ENCODE assay signal across 27 cellular contexts in genomic region chr2:238065447-238065846, GRCh38. TPM values are rescaled to one million over a fixed set of nuclear protein-coding genes. Genes with fewer than 3 reads are reported as not detected.
"Had no signal": no experiment of that assay in that cellular context is flagged by ENCODE, and none has a peak within 500 bp of the region (broad histone marks: within the 10 kb centered on the region; RNA-seq: fewer than 3 reads in every experiment).

No MANE protein-coding gene starts in this region.

- H3K4me3 Mint-ChIP-seq: activated CD8-positive, alpha-beta T cell treated with anti-CD3 and anti-CD28 coated beads for 36 hours; activated naive CD4-positive, alpha-beta T cell treated with anti-CD3 and anti-CD28 coated beads, Interleukin-2, amount 10 ng/mL, durations not matched to agents 7 days and 5 days; activated naive CD8-positive, alpha-beta T cell treated with anti-CD3 and anti-CD28 coated beads, Interleukin-2, amount 10 ng/mL, durations not matched to agents 7 days and 5 days; activated T-cell treated with anti-CD3 and anti-CD28 coated beads, Interleukin-2, amount 50 U/mL, for 4 hours; central memory CD8-positive, alpha-beta T cell; effector memory CD8-positive, alpha-beta T cell; T-helper 17 cell; T-helper 2 cell treated with Interferon-gamma antibody and Interleukin-4, amounts not matched to agents 5 μg/mL and 100 μg/mL, for 36 hours had no signal

- H3K27me3 ChIP-seq: ascending aorta, brain microvascular endothelial cell, esophagus squamous epithelium, gastroesophageal sphincter had no signal

- H3K9me3 Mint-ChIP-seq: central memory CD8-positive, alpha-beta T cell; effector memory CD8-positive, alpha-beta T cell had no signal

- H3K4me3 ChIP-seq: ascending aorta, esophagus squamous epithelium, gastroesophageal sphincter had no signal

- H3K27ac Mint-ChIP-seq: activated naive CD4-positive, alpha-beta T cell treated with anti-CD3 and anti-CD28 coated beads, Interleukin-2, amount 10 ng/mL, durations not matched to agents 7 days and 5 days; activated naive CD8-positive, alpha-beta T cell treated with anti-CD3 and anti-CD28 coated beads, Interleukin-2, amount 10 ng/mL, durations not matched to agents 7 days and 5 days; T-helper 17 cell; T-helper 2 cell treated with Interferon-gamma antibody and Interleukin-4, amounts not matched to agents 5 μg/mL and 100 μg/mL, for 36 hours had no signal

- H3K9me3 ChIP-seq: ascending aorta, esophagus squamous epithelium, gastroesophageal sphincter had no signal

- H3K27ac ChIP-seq: ascending aorta, brain microvascular endothelial cell, epithelial cell of prostate, esophagus squamous epithelium, gastroesophageal sphincter had no signal

- DNase-seq: activated CD4-positive, alpha-beta T cell treated with anti-CD3 and anti-CD28 coated beads for 48 hours; activated CD4-positive, alpha-beta T cell treated with anti-CD3 and anti-CD28 coated beads, Interleukin-2, amount 50 U/mL, for 1 hour; activated CD4-positive, alpha-beta T cell treated with anti-CD3 and anti-CD28 coated beads, Interleukin-2, amount 50 U/mL, for 48 hours; activated CD8-positive, alpha-beta memory T cell treated with anti-CD3 and anti-CD28 coated beads for 24 hours; activated CD8-positive, alpha-beta T cell treated with anti-CD3 and anti-CD28 coated beads for 36 hours; activated gamma-delta T cell; activated naive CD4-positive, alpha-beta T cell; activated naive CD4-positive, alpha-beta T cell treated with anti-CD3 and anti-CD28 coated beads, Interleukin-2, amount 10 ng/mL, durations not matched to agents 7 days and 5 days; activated naive CD8-positive, alpha-beta T cell treated with anti-CD3 and anti-CD28 coated beads, Interleukin-2, amount 10 ng/mL, durations not matched to agents 7 days and 5 days; activated T-cell treated with anti-CD3 and anti-CD28 coated beads, Interleukin-2, amount 50 U/mL, for 4 hours; brain microvascular endothelial cell; cortex of kidney; dermis blood vessel endothelial cell; effector CD4-positive, alpha-beta T cell; effector memory CD8-positive, alpha-beta T cell; esophagus squamous epithelium; foreskin melanocyte; T-helper 1 cell; T-helper 17 cell; T1000 had no signal

- H3K27me3 Mint-ChIP-seq: activated CD8-positive, alpha-beta T cell treated with anti-CD3 and anti-CD28 coated beads for 36 hours; activated naive CD4-positive, alpha-beta T cell treated with anti-CD3 and anti-CD28 coated beads, Interleukin-2, amount 10 ng/mL, durations not matched to agents 7 days and 5 days; activated naive CD8-positive, alpha-beta T cell treated with anti-CD3 and anti-CD28 coated beads, Interleukin-2, amount 10 ng/mL, durations not matched to agents 7 days and 5 days; central memory CD8-positive, alpha-beta T cell; effector memory CD8-positive, alpha-beta T cell; T-helper 17 cell had no signal

- ATAC-seq: activated CD4-positive, CD25-positive, alpha-beta regulatory T cell treated with anti-CD3 and anti-CD28 coated beads, Interleukin-2, amount 50 U/mL, for 24 hours; activated T-cell treated with anti-CD3 and anti-CD28 coated beads, Interleukin-2, amount 50 U/mL, for 4 hours; effector memory CD8-positive, alpha-beta T cell; gastroesophageal sphincter; T-helper 17 cell had no signal

RNA-seq across cellular contexts. Expression of gene ESPNL, which starts 34.7 kb away (rescaled TPM):
- total RNA-seq: ascending aorta, dermis blood vessel endothelial cell, endothelial cell of umbilical vein had no signal
